8 cellular contexts compared by ENCODE assay signal in the genomic region with DNA sequence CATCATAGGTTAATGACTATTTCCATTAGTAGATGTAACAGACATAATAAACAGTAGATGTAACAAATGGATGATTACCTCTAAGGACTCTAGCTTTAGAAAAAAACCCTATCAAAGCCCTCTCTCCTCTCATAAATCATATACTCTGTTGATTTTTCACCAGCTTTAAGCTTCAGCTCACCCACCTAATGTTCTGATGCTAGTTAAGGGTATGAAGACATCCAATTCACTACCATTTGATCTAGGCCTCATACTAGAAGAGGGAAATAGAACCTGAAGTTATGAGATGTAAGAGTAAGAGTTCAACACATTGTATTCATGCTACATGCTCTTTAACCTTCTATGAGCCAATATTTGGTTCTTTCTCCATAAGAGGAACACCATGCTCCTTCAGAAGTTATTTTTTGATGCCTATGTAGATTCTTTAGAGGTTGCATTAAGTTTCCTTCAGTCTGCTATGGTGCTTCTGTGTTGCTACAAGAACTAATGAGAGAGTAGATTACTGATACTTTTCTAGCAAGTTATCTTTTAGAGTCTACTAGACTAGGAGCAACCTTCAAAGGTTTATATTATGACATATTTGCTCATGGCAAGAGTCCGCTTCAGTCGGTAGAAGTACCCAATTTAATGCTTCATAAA. TPM values are rescaled to one million over a fixed set of nuclear protein-coding genes. Genes with fewer than 3 reads are reported as not detected.
"Had no signal": no experiment of that assay in that cellular context is flagged by ENCODE, and none has a peak within 500 bp of the region (broad histone marks: within the 10 kb centered on the region; RNA-seq: fewer than 3 reads in every experiment).

No MANE protein-coding gene starts in this region.

- H3K4me3 ChIP-seq: K562 had no signal

- DNase-seq: IMR-90, KBM-7, KG1 had no signal

- FAIRE-seq: HTR-8/SVneo, K562 had no signal

- ATAC-seq: K562 had no signal

- H3K27ac ChIP-seq: HL-60 had no signal

RNA-seq across cellular contexts. Expression of gene A2M, which starts 16.0 kb away (rescaled TPM):
- total RNA-seq: HT-29 had no signal
- polyA plus RNA-seq: IgD-negative memory B cell had no signal
